In the genomic region with DNA sequence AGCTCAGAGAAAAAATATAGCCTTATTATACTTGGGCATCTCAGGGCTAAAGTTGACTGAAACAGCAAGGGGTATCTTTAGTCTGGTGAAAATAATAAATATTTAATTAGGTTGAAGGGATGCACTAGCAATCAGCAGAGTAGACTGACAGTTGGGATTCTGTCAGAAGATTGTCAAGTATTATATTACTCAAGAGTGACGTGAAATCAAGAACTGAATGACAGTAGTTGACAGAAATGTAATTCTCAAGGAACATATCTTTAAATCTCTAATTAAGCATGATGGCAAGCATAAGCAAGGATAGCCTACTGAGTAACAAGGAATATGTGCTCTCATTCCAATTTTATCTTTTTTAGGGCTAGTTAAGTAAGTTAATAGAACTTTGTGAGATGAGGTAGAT, we compare ENCODE assay signal across 34 cellular contexts.
"Had no signal": no experiment of that assay in that cellular context is flagged by ENCODE, and none has a peak within 500 bp of the region (broad histone marks: within the 10 kb centered on the region; RNA-seq: fewer than 3 reads in every experiment).

No MANE protein-coding gene starts in this region.

- H3K9me3 ChIP-seq: MG63 had no signal

- H3K36me3 ChIP-seq: MG63 had no signal

- H3K27ac ChIP-seq: KMS-11 had no signal

- DNase-seq: Karpas-422, Kasumi-1, MG63, MM.1S, MV-4-11, NCI-H1048, NCI-H1092, NCI-H1092 treated with DMSO at 0.1 percent for 48 hours, NCI-H1105, NCI-H1105 treated with DMSO at 0.1 percent for 48 hours, NCI-H1417, NCI-H1417 treated with DMSO at 0.1 percent for 48 hours, NCI-H1436, NCI-H1436 treated with DMSO at 0.1 percent for 48 hours, NCI-H1694, NCI-H1694 treated with DMSO at 0.1 percent for 48 hours, NCI-H187, NCI-H187 treated with DMSO at 0.1 percent for 48 hours, NCI-H1930, NCI-H2029, NCI-H2029 treated with DMSO at 0.1 percent for 48 hours, NCI-H2081, NCI-H2081 treated with DMSO at 0.1 percent for 48 hours, NCI-H2107, NCI-H2171, NCI-H2171 treated with DMSO at 0.1 percent for 48 hours, NCI-H2227 treated with DMSO at 0.1 percent for 48 hours, NCI-H226, NCI-H345, NCI-H446, NCI-H446 treated with DMSO at 0.1 percent for 48 hours, NCI-H510A, NCI-H510A treated with DMSO at 0.1 percent for 48 hours had no signal

- H3K27me3 ChIP-seq: MG63 had no signal

- H3K4me2 ChIP-seq: KMS-11 had no signal

- H3K4me3 ChIP-seq: MG63 had no signal

- H3K9ac ChIP-seq: KMS-11 had no signal
